Comparison of ENCODE assay signal across 33 cellular contexts in genomic region chr1:201000391-201000790, GRCh38.
"Had no signal": no experiment of that assay in that cellular context is flagged by ENCODE, and none has a peak within 500 bp of the region (broad histone marks: within the 10 kb centered on the region; RNA-seq: fewer than 3 reads in every experiment).

No MANE protein-coding gene starts in this region.

- H3K27me3 ChIP-seq: adrenal gland, body of pancreas, brain microvascular endothelial cell, breast epithelium had no signal

- DNase-seq: activated B cell treated with CpG ODN at 0.5 μM for 24 hours; activated CD4-positive, alpha-beta memory T cell treated with anti-CD3 and anti-CD28 coated beads for 36 hours; activated CD4-positive, alpha-beta T cell treated with anti-CD3 and anti-CD28 coated beads for 4 hours; activated CD4-positive, alpha-beta T cell treated with anti-CD3 and anti-CD28 coated beads, Interleukin-2, amount 10 ng/mL, durations not matched to agents 24 days and 14 days; activated CD4-positive, alpha-beta T cell treated with anti-CD3 and anti-CD28 coated beads, Interleukin-2, amount 50 U/mL, for 1 hour; activated CD4-positive, alpha-beta T cell treated with anti-CD3 and anti-CD28 coated beads, Interleukin-2, amount 50 U/mL, for 4 hours; activated CD4-positive, CD25-positive, alpha-beta regulatory T cell treated with anti-CD3 and anti-CD28 coated beads, Interleukin-2, amount 50 U/mL, for 72 hours; activated CD8-positive, alpha-beta memory T cell treated with anti-CD3 and anti-CD28 coated beads, Interleukin-2, amount 50 U/mL, for 4 hours; activated CD8-positive, alpha-beta T cell treated with anti-CD3 and anti-CD28 coated beads for 36 hours; activated effector memory CD4-positive, alpha-beta T cell treated with anti-CD3 and anti-CD28 coated beads, Interleukin-2, amount 50 U/mL, for 16 hours; activated gamma-delta T cell treated with Interleukin-2 at 50 U/mL for 16 hours; activated naive CD4-positive, alpha-beta T cell; activated naive CD4-positive, alpha-beta T cell treated with anti-CD3 and anti-CD28 coated beads for 36 hours; activated naive CD4-positive, alpha-beta T cell treated with anti-CD3 and anti-CD28 coated beads, Interleukin-2, amount 50 U/mL, for 16 hours; activated naive CD8-positive, alpha-beta T cell treated with anti-CD3 and anti-CD28 coated beads for 36 hours; activated T-cell treated with anti-CD3 and anti-CD28 coated beads, Interleukin-2, amount 50 U/mL, for 4 hours; activated T-cell treated with anti-CD3 and anti-CD28 coated beads, Interleukin-2, amount 50 U/mL, for 72 hours; adrenal gland; amniotic stem cell; aorta; body of pancreas; brain microvascular endothelial cell; central memory CD4-positive, alpha-beta T cell; T-helper 1 cell; T-helper 2 cell; T-helper 9 cell had no signal

- H3K27ac ChIP-seq: adrenal gland, body of pancreas, brain microvascular endothelial cell, breast epithelium, VCaP had no signal

- H3K36me3 ChIP-seq: adrenal gland, brain microvascular endothelial cell, breast epithelium had no signal

- H3K4me1 ChIP-seq: adrenal gland, body of pancreas, breast epithelium had no signal

- H3K4me1 Mint-ChIP-seq: activated B cell treated with CpG ODN at 0.5 μM for 24 hours had no signal

- H3K9me3 Mint-ChIP-seq: activated B cell treated with CpG ODN at 0.5 μM for 24 hours; activated CD4-positive, alpha-beta memory T cell treated with anti-CD3 and anti-CD28 coated beads for 36 hours; activated CD4-positive, alpha-beta T cell treated with anti-CD3 and anti-CD28 coated beads, Interleukin-2, amount 10 ng/mL, durations not matched to agents 24 days and 14 days; activated CD8-positive, alpha-beta T cell treated with anti-CD3 and anti-CD28 coated beads for 36 hours; activated naive CD4-positive, alpha-beta T cell treated with anti-CD3 and anti-CD28 coated beads for 36 hours; activated naive CD4-positive, alpha-beta T cell treated with anti-CD3 and anti-CD28 coated beads, Interleukin-2, amount 50 U/mL, for 72 hours; activated naive CD8-positive, alpha-beta T cell treated with anti-CD3 and anti-CD28 coated beads for 36 hours; activated T-cell treated with anti-CD3 and anti-CD28 coated beads, Interleukin-2, amount 50 U/mL, for 4 hours; activated T-cell treated with anti-CD3 and anti-CD28 coated beads, Interleukin-2, amount 50 U/mL, for 72 hours; activated T-helper 1 cell treated with anti-CD3 and anti-CD28 coated beads, Interleukin-12 subunit alpha, Interleukin-12 subunit beta, Interleukin-2, Interleukin-4 antibody, amounts not matched to agents 30 ng/mL and 10 ng/mL and 1 ng/mL, durations not matched to agents 14 hours and 24 hours and 36 hours; activated T-helper 17 cell treated with anti-CD3 and anti-CD28 coated beads, Interleukin-2, amount 50 U/mL, for 72 hours; T-helper 1 cell treated with Interleukin-12 subunit alpha and Interleukin-12 subunit beta and Interleukin-4 antibody, amounts not matched to agents 30 μg/mL and 1 μg/mL, for 36 hours; T-helper 2 cell treated with Interferon-gamma antibody and Interleukin-4, amounts not matched to agents 5 μg/mL and 100 μg/mL, for 36 hours had no signal

- H3K27me3 Mint-ChIP-seq: activated B cell treated with CpG ODN at 0.5 μM for 24 hours; activated CD4-positive, alpha-beta memory T cell treated with anti-CD3 and anti-CD28 coated beads for 36 hours; activated CD4-positive, alpha-beta T cell treated with anti-CD3 and anti-CD28 coated beads, Interleukin-2, amount 10 ng/mL, durations not matched to agents 24 days and 14 days; activated CD8-positive, alpha-beta T cell treated with anti-CD3 and anti-CD28 coated beads for 36 hours; activated naive CD8-positive, alpha-beta T cell treated with anti-CD3 and anti-CD28 coated beads for 36 hours; activated T-helper 17 cell treated with anti-CD3 and anti-CD28 coated beads, Interleukin-2, amount 50 U/mL, for 72 hours had no signal

- H3K9me3 ChIP-seq: adrenal gland, body of pancreas, breast epithelium had no signal

- H3K4me3 ChIP-seq: adrenal gland, body of pancreas, breast epithelium had no signal

- H3K27ac Mint-ChIP-seq: activated B cell treated with CpG ODN at 0.5 μM for 24 hours; activated CD4-positive, alpha-beta memory T cell treated with anti-CD3 and anti-CD28 coated beads for 36 hours; activated CD8-positive, alpha-beta T cell treated with anti-CD3 and anti-CD28 coated beads for 36 hours; activated naive CD4-positive, alpha-beta T cell treated with anti-CD3 and anti-CD28 coated beads for 36 hours; activated naive CD8-positive, alpha-beta T cell treated with anti-CD3 and anti-CD28 coated beads for 36 hours; activated T-cell treated with anti-CD3 and anti-CD28 coated beads, Interleukin-2, amount 50 U/mL, for 72 hours; activated T-helper 1 cell treated with anti-CD3 and anti-CD28 coated beads, Interleukin-12 subunit alpha, Interleukin-12 subunit beta, Interleukin-2, Interleukin-4 antibody, amounts not matched to agents 30 ng/mL and 10 ng/mL and 1 ng/mL, durations not matched to agents 14 hours and 24 hours and 36 hours; activated T-helper 17 cell treated with anti-CD3 and anti-CD28 coated beads, Interleukin-2, amount 50 U/mL, for 72 hours; T-helper 1 cell treated with Interleukin-12 subunit alpha and Interleukin-12 subunit beta and Interleukin-4 antibody, amounts not matched to agents 30 μg/mL and 1 μg/mL, for 36 hours; T-helper 2 cell treated with Interferon-gamma antibody and Interleukin-4, amounts not matched to agents 5 μg/mL and 100 μg/mL, for 36 hours had no signal

- ATAC-seq: activated CD8-positive, alpha-beta T cell treated with anti-CD3 and anti-CD28 coated beads for 36 hours; activated naive CD4-positive, alpha-beta T cell treated with anti-CD3 and anti-CD28 coated beads, Interleukin-2, amount 50 U/mL, for 72 hours; activated T-cell treated with anti-CD3 and anti-CD28 coated beads, Interleukin-2, amount 50 U/mL, for 4 hours; activated T-cell treated with anti-CD3 and anti-CD28 coated beads, Interleukin-2, amount 50 U/mL, for 72 hours; activated T-helper 17 cell treated with anti-CD3 and anti-CD28 coated beads, Interleukin-2, amount 50 U/mL, for 72 hours; body of pancreas had no signal

- H3K4me3 Mint-ChIP-seq: activated B cell treated with CpG ODN at 0.5 μM for 24 hours; activated CD4-positive, alpha-beta memory T cell treated with anti-CD3 and anti-CD28 coated beads for 36 hours; activated CD4-positive, alpha-beta T cell treated with anti-CD3 and anti-CD28 coated beads, Interleukin-2, amount 10 ng/mL, durations not matched to agents 24 days and 14 days; activated CD8-positive, alpha-beta T cell treated with anti-CD3 and anti-CD28 coated beads for 36 hours; activated naive CD4-positive, alpha-beta T cell treated with anti-CD3 and anti-CD28 coated beads for 36 hours; activated naive CD8-positive, alpha-beta T cell treated with anti-CD3 and anti-CD28 coated beads for 36 hours; activated T-cell treated with anti-CD3 and anti-CD28 coated beads, Interleukin-2, amount 50 U/mL, for 4 hours; activated T-cell treated with anti-CD3 and anti-CD28 coated beads, Interleukin-2, amount 50 U/mL, for 72 hours; activated T-helper 1 cell treated with anti-CD3 and anti-CD28 coated beads, Interleukin-12 subunit alpha, Interleukin-12 subunit beta, Interleukin-2, Interleukin-4 antibody, amounts not matched to agents 30 ng/mL and 10 ng/mL and 1 ng/mL, durations not matched to agents 14 hours and 24 hours and 36 hours; activated T-helper 17 cell treated with anti-CD3 and anti-CD28 coated beads, Interleukin-2, amount 50 U/mL, for 72 hours; T-helper 1 cell treated with Interleukin-12 subunit alpha and Interleukin-12 subunit beta and Interleukin-4 antibody, amounts not matched to agents 30 μg/mL and 1 μg/mL, for 36 hours; T-helper 2 cell treated with Interferon-gamma antibody and Interleukin-4, amounts not matched to agents 5 μg/mL and 100 μg/mL, for 36 hours had no signal
